ENCODE assay signal across 8 cellular contexts in the genomic region with DNA sequence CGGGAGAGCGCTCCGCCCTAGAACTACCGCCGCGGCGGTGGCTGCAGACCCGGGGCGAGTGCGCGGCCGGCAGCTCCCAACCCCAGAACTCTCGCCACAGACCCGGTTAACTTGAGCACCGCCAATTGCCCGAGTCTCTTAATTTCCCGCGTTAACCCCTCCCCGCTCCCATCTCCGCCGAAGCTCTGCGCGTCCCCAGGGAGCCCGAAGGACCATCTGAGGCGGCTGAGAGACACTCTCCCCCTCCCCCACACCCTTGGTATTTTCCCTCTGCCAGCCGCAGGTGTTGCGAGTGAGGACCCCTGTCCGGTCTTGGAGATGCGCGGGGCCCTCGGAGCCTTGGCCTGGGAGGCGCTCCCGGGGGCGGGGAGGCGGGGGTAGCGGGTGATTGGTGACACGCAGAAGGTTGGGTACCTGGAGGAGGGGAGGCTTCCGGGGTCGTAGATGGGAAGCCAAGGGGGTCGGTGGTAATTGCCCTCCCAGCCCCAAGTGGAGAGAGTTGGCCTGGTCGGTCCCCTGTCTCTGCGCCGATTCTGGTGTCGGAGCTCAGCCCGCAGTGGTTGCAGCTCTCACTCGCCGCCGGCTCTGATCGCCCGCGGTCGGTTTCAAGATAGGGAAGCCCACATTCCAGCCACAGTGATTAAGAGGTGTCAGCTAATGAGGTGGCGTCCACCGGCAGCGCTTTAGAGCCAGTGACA. TPM values are rescaled to one million over a fixed set of nuclear protein-coding genes. Genes with fewer than 3 reads are reported as not detected.
DNase-seq lines count a peak whose midpoint lies in the region; ATAC-seq and TF ChIP-seq lines count a peak whose summit lies in the region.

No MANE protein-coding gene starts in this region.

- BruUV-seq in A673 (replicated peaks; lab: Mats Ljungman, UMichigan), result no TSS peak

- H2AFZ ChIP-seq in neural progenitor cell (replicated peaks), result peak overlapping the region; percentile 68

- no peaks in the 10 kb centered on the region for H3K36me3 Mint-ChIP-seq in activated CD4-positive, alpha-beta T cell treated with anti-CD3 and anti-CD28 coated beads, Interleukin-2, amount 10 ng/mL, durations not matched to agents 7 days and 5 days (ENCODE audit: low read depth)
- no peaks in the 10 kb centered on the region for H3K36me3 Mint-ChIP-seq in neural progenitor cell

- peak overlapping the region; percentile 67 for H3K4me3 Mint-ChIP-seq in activated CD4-positive, alpha-beta T cell treated with anti-CD3 and anti-CD28 coated beads, Interleukin-2, amount 10 ng/mL, durations not matched to agents 7 days and 5 days
- H3K4me3 Mint-ChIP-seq in neural progenitor cell, result peak overlapping the region; percentile 84

- TF ChIP-seq POLR2A in esophagus squamous epithelium (IDR thresholded peaks at IDR 0.05), result no peak

- H3K4me3 ChIP-seq in A673 (ENCODE audit: low read depth, low read length, poor library complexity, severe bottlenecking) (peak overlapping the region; percentile 19), esophagus squamous epithelium (peak overlapping the region; percentile 36 to 76 (median 62)), neural progenitor cell (peak overlapping the region; percentile 65)

- H3K27me3 ChIP-seq in A673 (replicated peaks; ENCODE audit: insufficient read depth, low read depth, low read length, poor library complexity) (peaks cover 60% of the 10 kb centered on the region), esophagus squamous epithelium (peaks cover 0 to 38% (median 0%) of the 10 kb centered on the region in 4 donors), neural progenitor cell (peaks cover 65% of the 10 kb centered on the region)

- CTCF ChIA-PET in A673 (lab: Charles Lee), result interaction anchor here (1.1 kb wide), 1 partner anchor 231 kb away, joined by 4 read pairs; no protein-coding TSS in a partner anchor
- CTCF ChIA-PET in activated CD4-positive, alpha-beta T cell treated with anti-CD3 and anti-CD28 coated beads, Interleukin-2, amount 10 ng/mL, durations not matched to agents 7 days and 5 days (lab: Charles Lee), result interaction anchor here (1.4 kb wide), 1 partner anchor 62 kb away, joined by 3 read pairs; no protein-coding TSS in a partner anchor

- ATAC-seq in HG02798 (IDR thresholded peaks at IDR 0.05; ENCODE audit: poor library complexity, unreplicated experiment), result peak; percentile 19
- ATAC-seq in HG03342 (IDR thresholded peaks at IDR 0.05; ENCODE audit: unreplicated experiment), result no peak

- POLR2A ChIA-PET in A673 (lab: Charles Lee; ENCODE audit: low non-redundant PET), result no interaction called here
- POLR2A ChIA-PET in activated CD4-positive, alpha-beta T cell treated with anti-CD3 and anti-CD28 coated beads, Interleukin-2, amount 10 ng/mL, durations not matched to agents 7 days and 5 days (lab: Charles Lee), result no interaction called here

- no peaks in the 10 kb centered on the region for H3K9me3 Mint-ChIP-seq in activated CD4-positive, alpha-beta T cell treated with anti-CD3 and anti-CD28 coated beads, Interleukin-2, amount 10 ng/mL, durations not matched to agents 7 days and 5 days
- H3K9me3 Mint-ChIP-seq in neural progenitor cell, result no peaks in the 10 kb centered on the region

- H3K9me3 ChIP-seq in A673 (ENCODE audit: low read depth, low read length, poor library complexity, severe bottlenecking) (no peaks in the 10 kb centered on the region), esophagus squamous epithelium (no peaks in the 10 kb centered on the region), neural progenitor cell (ENCODE audit: low read depth) (no peaks in the 10 kb centered on the region)

- H3K4me2 ChIP-seq in neural progenitor cell, result peak overlapping the region; percentile 97

- TF ChIP-seq CTCF in A673 (conservative IDR thresholded peaks at IDR 0.05; ENCODE audit: low read depth, low read length) (no peak), esophagus squamous epithelium (IDR thresholded peaks at IDR 0.05) (no peak), neural progenitor cell (IDR thresholded peaks at IDR 0.05) (no peak)

- H3K36me3 ChIP-seq in A673 (ENCODE audit: insufficient read depth, low read length, poor library complexity, severe bottlenecking), result no peaks in the 10 kb centered on the region
- no peaks in the 10 kb centered on the region for H3K36me3 ChIP-seq in esophagus squamous epithelium
- H3K36me3 ChIP-seq in neural progenitor cell, result no peaks in the 10 kb centered on the region

- DNase-seq in A673 (ENCODE audit: low spot score), result peak; percentile 7
- no peak for DNase-seq in activated CD4-positive, alpha-beta T cell treated with anti-CD3 and anti-CD28 coated beads, Interleukin-2, amount 10 ng/mL, durations not matched to agents 7 days and 5 days
- DNase-seq in esophagus squamous epithelium (lab: John Stamatoyannopoulos, UW), result no peak
- DNase-seq in neural progenitor cell (ENCODE audit: low spot score), result peak; percentile 82
- no peak for DNase-seq in OCI-M2 (lab: John Stamatoyannopoulos, UW; ENCODE audit: unreplicated experiment)
- no peak for DNase-seq in KG1 (lab: John Stamatoyannopoulos, UW)

- H3K9ac ChIP-seq in neural progenitor cell, result no peak overlapping the region

- H3K27me3 Mint-ChIP-seq in activated CD4-positive, alpha-beta T cell treated with anti-CD3 and anti-CD28 coated beads, Interleukin-2, amount 10 ng/mL, durations not matched to agents 7 days and 5 days, result peaks cover 52% of the 10 kb centered on the region
- H3K27me3 Mint-ChIP-seq in neural progenitor cell (ENCODE audit: insufficient read depth, low read depth), result peaks cover 29% of the 10 kb centered on the region

- H4K20me1 ChIP-seq in neural progenitor cell (ENCODE audit: low read depth), result peaks cover 4% of the 10 kb centered on the region

- 4% methylated on average over 24 to 26 of the region's 55 CpGs for WGBS in esophagus squamous epithelium, 2 donors

- H3K4me1 ChIP-seq in A673 (ENCODE audit: insufficient read depth, low read length, poor library complexity, severe bottlenecking), result peaks cover 15% of the 10 kb centered on the region
- peaks cover 13 to 39% (median 17%) of the 10 kb centered on the region in 3 donors for H3K4me1 ChIP-seq in esophagus squamous epithelium
- H3K4me1 ChIP-seq in neural progenitor cell, result peaks cover 12% of the 10 kb centered on the region

- H3K27ac ChIP-seq in A673 (ENCODE audit: low read depth, low read length, poor library complexity, severe bottlenecking) (no peak overlapping the region), esophagus squamous epithelium (peak overlapping the region in 1 of 4 donors; percentile 69), neural progenitor cell (no peak overlapping the region)

- H3F3A ChIP-seq in neural progenitor cell (ENCODE audit: low read depth), result peaks cover 27% of the 10 kb centered on the region

- no peaks in the 10 kb centered on the region for H3K79me2 ChIP-seq in neural progenitor cell (ENCODE audit: low read depth)

- intact Hi-C loops in A673 (cut with micrococcal nuclease; ENCODE audit: unreplicated experiment) (loop anchor here (10.0 kb wide), 1 partner anchor 230 kb away; no protein-coding TSS in a partner anchor), esophagus squamous epithelium (cut with DNase I) (no loop called here)

- H3K4me1 Mint-ChIP-seq in activated CD4-positive, alpha-beta T cell treated with anti-CD3 and anti-CD28 coated beads, Interleukin-2, amount 10 ng/mL, durations not matched to agents 7 days and 5 days, result peaks cover 18% of the 10 kb centered on the region
- H3K4me1 Mint-ChIP-seq in neural progenitor cell, result peaks cover 9% of the 10 kb centered on the region

- H3K27ac Mint-ChIP-seq in activated CD4-positive, alpha-beta T cell treated with anti-CD3 and anti-CD28 coated beads, Interleukin-2, amount 10 ng/mL, durations not matched to agents 7 days and 5 days, result no peak overlapping the region
- H3K27ac Mint-ChIP-seq in neural progenitor cell, result no peak overlapping the region

RNA-seq across cellular contexts. Expression of gene SUSD4, which starts 0.9 kb away (rescaled TPM):
- total RNA-seq in A673 (2021) (not detected in 2 replicates), esophagus squamous epithelium (10 to 100 TPM; 42.7 to 50.6 (median 46.5) TPM), neural progenitor cell (ENCODE audit: low replicate concordance) (1.6 and 3.5 TPM in 2 replicates)
- total RNA-seq in activated CD4-positive, alpha-beta T cell treated with anti-CD3 and anti-CD28 coated beads, Interleukin-2, amount 10 ng/mL, durations not matched to agents 7 days and 5 days, result 1 to 10 TPM; 2.9 to 4.8 TPM

RNA-seq across cellular contexts. Expression of gene CCDC185, which starts 28.4 kb away (rescaled TPM):
- not detected in 2 replicates for total RNA-seq in A673 (2021)
- total RNA-seq in activated CD4-positive, alpha-beta T cell treated with anti-CD3 and anti-CD28 coated beads, Interleukin-2, amount 10 ng/mL, durations not matched to agents 7 days and 5 days, result not detected
- total RNA-seq in esophagus squamous epithelium, result under 1 TPM in 1 of 4 donors, not detected in 3; 0.13 TPM
- not detected in 2 replicates for total RNA-seq in neural progenitor cell (ENCODE audit: low replicate concordance)

Comparison
In these comparisons a context has a peak if more than half of its experiments do, and no peak if none do; other contexts are left out.
1. DNase-seq: peak in A673 (single experiment) and neural progenitor cell (single experiment); none in activated CD4-positive, alpha-beta T cell treated with anti-CD3 and anti-CD28 coated beads, Interleukin-2, amount 10 ng/mL, durations not matched to agents 7 days and 5 days (single experiment), esophagus squamous epithelium (single experiment), OCI-M2 (single experiment) and KG1 (single experiment).
2. Peak in every context shown above with its lines, with median percentiles within 50 percentile points of each other: H3K4me3 ChIP-seq.